Comparison of ENCODE assay signal across 8 cellular contexts in genomic region chr11:67353317-67354313, GRCh38. TPM values are rescaled to one million over a fixed set of nuclear protein-coding genes. Genes with fewer than 3 reads are reported as not detected.
DNase-seq lines count a peak whose midpoint lies in the region; ATAC-seq and TF ChIP-seq lines count a peak whose summit lies in the region.

POLD4 (minus strand) TSS chr11:67353546; CDS start chr11:67353399, 147 bp downstream.

- peak; percentile 87 for TF ChIP-seq POLR2A in erythroblast (IDR thresholded peaks at IDR 0.05; ENCODE audit: low read length)

- POLR2A ChIA-PET in PC-9 (lab: Charles Lee; ENCODE audit: unreplicated experiment) = interaction anchor here (0.6 to 1.7 kb wide), 17 partner anchors 17 to 919 kb away, joined by 3 to 17 read pairs (median 6); partner anchors contain the start of genes ACY3, CDK2AP2 and RAD9A

- in situ Hi-C loops in KBM-7 (cut with MboI; ENCODE audit: low pct_unique_long_range_greater_than_20kb, low sequenced_read_pairs) = no loop called here

- H3K27ac ChIP-seq in PC-9 = peak within 1 kb of the TSS; percentile 90

- peak within 1 kb of the TSS; percentile 97 for H3K4me2 ChIP-seq in PC-9

- ATAC-seq in GM21723 (IDR thresholded peaks at IDR 0.05; ENCODE audit: unreplicated experiment) = peak; percentile 63

- H3K4me3 ChIP-seq in PC-9 (peak within 1 kb of the TSS; percentile 93), mucosa of stomach (ENCODE audit: low read length) (peak within 1 kb of the TSS; percentile 77)

- peaks cover 41% of the 10 kb centered on the region for H3K79me2 ChIP-seq in PC-9 (ENCODE audit: low read depth)

- H3K9me2 ChIP-seq in PC-9 (ENCODE audit: insufficient read depth) = no peaks in the 10 kb centered on the region

- H3K27me3 ChIP-seq in PC-9 (ENCODE audit: insufficient read depth, low read depth) (no peaks in the 10 kb centered on the region), mucosa of stomach (ENCODE audit: control insufficient read depth, insufficient read depth, low read length) (no peaks in the 10 kb centered on the region)

- intact Hi-C loops in PC-9 (cut with micrococcal nuclease; ENCODE audit: unreplicated experiment) = loop anchor here (1.0 to 5.0 kb wide), 4 partner anchors 21 to 304 kb away; partner anchors contain the start of genes GSTP1 and TMEM134

- BruUV-seq in PC-9 (replicated peaks; lab: Mats Ljungman, UMichigan) = TSS peak; percentile 93

- no peaks in the 10 kb centered on the region for H4K20me1 ChIP-seq in PC-9 (ENCODE audit: insufficient read depth)

- peak within 1 kb of the TSS; percentile 98 for H3K9ac ChIP-seq in mucosa of stomach (ENCODE audit: low read length)

- TF ChIP-seq CTCF in PC-9 (conservative IDR thresholded peaks at IDR 0.05) = peak; percentile 24; the same call in 1 of the 2 replicates

- CTCF ChIA-PET in PC-9 (lab: Charles Lee) = interaction anchor here (0.7 to 4.1 kb wide), 7 partner anchors 8 to 111 kb away, joined by 3 to 55 read pairs (median 6); partner anchors contain the start of gene PPP1CA

- DNase-seq in DMS53 (lab: John Stamatoyannopoulos, UW) (peak; percentile 99), KBM-7 (peak; percentile 95), PC-9 (peak; percentile 90 to 99), erythroblast (lab: John Stamatoyannopoulos, UW) (peak; percentile 93 to 96)
- DNase-seq in activated T-cell treated with anti-CD3 and anti-CD28 coated beads, Interleukin-2, amount 50 U/mL, for 1 hour = peak; percentile 95
- peak; percentile 98 for DNase-seq in stimulated activated CD8-positive, alpha-beta memory T cell treated with anti-CD3 and anti-CD28 coated beads, Interleukin-4, amount 100 ng/mL, for 48 hours

- no peaks in the 10 kb centered on the region for H3K36me3 ChIP-seq in PC-9 (ENCODE audit: low read depth)
- H3K36me3 ChIP-seq in mucosa of stomach (ENCODE audit: control insufficient read depth, insufficient read depth, low read length) = no peaks in the 10 kb centered on the region

- H3F3A ChIP-seq in PC-9 (ENCODE audit: insufficient read depth, low read depth) = peaks cover 76% of the 10 kb centered on the region

- H3K9me3 ChIP-seq in PC-9 (ENCODE audit: insufficient read depth, low read depth) = no peaks in the 10 kb centered on the region
- H3K9me3 ChIP-seq in mucosa of stomach (ENCODE audit: control insufficient read depth, low read length) = no peaks in the 10 kb centered on the region

- peak within 1 kb of the TSS; percentile 75 for H2AFZ ChIP-seq in PC-9

- H3K4me1 ChIP-seq in PC-9 (replicated peaks; ENCODE audit: insufficient read depth) (peaks cover 71% of the 10 kb centered on the region), mucosa of stomach (ENCODE audit: control insufficient read depth, insufficient read depth, low read length) (peaks cover 77% of the 10 kb centered on the region)

RNA-seq across cellular contexts. Expression of gene POLD4, which starts in this region (rescaled TPM):
- total RNA-seq in PC-9 (2021) = 67.1 and 83.7 TPM in 2 replicates

Comparison
In these comparisons a context has a peak if more than half of its experiments do, and no peak if none do; other contexts are left out.
1. Peak in every context shown above with its lines: DNase-seq, ATAC-seq, H3K4me3 ChIP-seq and H3K27ac ChIP-seq.